Comparison of ENCODE assay signal across 1 cellular context in the genomic region with DNA sequence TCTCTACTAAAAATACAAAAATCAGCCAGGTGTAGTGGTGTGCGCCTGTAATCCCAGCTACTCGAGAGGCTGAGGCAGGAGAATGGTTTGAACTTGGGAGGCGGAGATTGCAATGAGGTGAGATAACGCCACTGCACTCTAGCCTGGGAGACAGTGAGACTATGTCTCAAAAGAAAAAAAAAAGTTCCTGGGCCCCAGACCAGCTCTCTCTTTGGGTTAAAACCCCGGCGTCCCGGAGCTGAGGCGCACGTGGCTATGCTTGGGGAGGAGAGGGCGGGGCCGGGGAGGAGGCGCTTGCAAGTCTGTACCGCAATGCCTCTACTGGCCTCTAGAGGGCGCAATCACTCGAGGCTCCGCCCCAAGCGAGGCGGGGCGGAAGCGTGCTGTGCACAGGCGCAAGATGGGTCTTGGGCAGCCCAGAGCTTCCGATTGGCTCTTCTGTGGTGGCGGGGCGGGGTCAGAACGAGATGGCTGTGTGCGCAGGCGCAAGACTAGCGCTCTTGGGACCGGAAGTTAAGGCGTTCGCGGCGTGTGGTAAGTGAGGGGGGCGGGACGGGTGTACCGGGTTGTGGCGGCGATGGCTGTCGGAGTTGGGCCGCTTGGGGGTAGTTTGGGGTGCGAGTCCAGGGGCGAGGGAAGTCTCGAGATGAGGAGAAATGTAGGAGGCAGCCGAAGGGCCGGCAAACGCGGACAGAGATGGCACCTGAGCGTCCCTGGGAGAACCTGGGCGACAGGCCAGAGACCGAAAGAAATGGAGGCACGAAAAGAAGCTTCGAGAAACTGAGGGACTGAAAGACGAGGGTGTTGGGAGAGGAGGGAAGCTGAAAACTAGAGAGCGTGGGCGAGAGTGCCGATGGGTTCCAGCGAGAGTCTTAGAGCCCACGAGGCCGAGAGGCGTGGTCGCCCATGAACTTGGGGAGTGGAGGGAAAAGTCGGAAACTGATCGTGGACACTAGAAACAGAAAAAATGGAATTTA.
TF ChIP-seq lines count a peak whose summit lies in the region.

A gene with protein sequence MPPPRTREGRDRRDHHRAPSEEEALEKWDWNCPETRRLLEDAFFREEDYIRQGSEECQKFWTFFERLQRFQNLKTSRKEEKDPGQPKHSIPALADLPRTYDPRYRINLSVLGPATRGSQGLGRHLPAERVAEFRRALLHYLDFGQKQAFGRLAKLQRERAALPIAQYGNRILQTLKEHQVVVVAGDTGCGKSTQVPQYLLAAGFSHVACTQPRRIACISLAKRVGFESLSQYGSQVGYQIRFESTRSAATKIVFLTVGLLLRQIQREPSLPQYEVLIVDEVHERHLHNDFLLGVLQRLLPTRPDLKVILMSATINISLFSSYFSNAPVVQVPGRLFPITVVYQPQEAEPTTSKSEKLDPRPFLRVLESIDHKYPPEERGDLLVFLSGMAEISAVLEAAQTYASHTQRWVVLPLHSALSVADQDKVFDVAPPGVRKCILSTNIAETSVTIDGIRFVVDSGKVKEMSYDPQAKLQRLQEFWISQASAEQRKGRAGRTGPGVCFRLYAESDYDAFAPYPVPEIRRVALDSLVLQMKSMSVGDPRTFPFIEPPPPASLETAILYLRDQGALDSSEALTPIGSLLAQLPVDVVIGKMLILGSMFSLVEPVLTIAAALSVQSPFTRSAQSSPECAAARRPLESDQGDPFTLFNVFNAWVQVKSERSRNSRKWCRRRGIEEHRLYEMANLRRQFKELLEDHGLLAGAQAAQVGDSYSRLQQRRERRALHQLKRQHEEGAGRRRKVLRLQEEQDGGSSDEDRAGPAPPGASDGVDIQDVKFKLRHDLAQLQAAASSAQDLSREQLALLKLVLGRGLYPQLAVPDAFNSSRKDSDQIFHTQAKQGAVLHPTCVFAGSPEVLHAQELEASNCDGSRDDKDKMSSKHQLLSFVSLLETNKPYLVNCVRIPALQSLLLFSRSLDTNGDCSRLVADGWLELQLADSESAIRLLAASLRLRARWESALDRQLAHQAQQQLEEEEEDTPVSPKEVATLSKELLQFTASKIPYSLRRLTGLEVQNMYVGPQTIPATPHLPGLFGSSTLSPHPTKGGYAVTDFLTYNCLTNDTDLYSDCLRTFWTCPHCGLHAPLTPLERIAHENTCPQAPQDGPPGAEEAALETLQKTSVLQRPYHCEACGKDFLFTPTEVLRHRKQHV (plus strand): TSS at position 497 of the 977 bp plus-strand sequence. CDS start 3,716 bp downstream, outside the sequence.

TF ChIP-seq in K562, 482 proteins besides CTCF, POLR2A, EP300 and RAD21 (continued from another document and continues in another):
- TF ChIP-seq, protein P1, sequence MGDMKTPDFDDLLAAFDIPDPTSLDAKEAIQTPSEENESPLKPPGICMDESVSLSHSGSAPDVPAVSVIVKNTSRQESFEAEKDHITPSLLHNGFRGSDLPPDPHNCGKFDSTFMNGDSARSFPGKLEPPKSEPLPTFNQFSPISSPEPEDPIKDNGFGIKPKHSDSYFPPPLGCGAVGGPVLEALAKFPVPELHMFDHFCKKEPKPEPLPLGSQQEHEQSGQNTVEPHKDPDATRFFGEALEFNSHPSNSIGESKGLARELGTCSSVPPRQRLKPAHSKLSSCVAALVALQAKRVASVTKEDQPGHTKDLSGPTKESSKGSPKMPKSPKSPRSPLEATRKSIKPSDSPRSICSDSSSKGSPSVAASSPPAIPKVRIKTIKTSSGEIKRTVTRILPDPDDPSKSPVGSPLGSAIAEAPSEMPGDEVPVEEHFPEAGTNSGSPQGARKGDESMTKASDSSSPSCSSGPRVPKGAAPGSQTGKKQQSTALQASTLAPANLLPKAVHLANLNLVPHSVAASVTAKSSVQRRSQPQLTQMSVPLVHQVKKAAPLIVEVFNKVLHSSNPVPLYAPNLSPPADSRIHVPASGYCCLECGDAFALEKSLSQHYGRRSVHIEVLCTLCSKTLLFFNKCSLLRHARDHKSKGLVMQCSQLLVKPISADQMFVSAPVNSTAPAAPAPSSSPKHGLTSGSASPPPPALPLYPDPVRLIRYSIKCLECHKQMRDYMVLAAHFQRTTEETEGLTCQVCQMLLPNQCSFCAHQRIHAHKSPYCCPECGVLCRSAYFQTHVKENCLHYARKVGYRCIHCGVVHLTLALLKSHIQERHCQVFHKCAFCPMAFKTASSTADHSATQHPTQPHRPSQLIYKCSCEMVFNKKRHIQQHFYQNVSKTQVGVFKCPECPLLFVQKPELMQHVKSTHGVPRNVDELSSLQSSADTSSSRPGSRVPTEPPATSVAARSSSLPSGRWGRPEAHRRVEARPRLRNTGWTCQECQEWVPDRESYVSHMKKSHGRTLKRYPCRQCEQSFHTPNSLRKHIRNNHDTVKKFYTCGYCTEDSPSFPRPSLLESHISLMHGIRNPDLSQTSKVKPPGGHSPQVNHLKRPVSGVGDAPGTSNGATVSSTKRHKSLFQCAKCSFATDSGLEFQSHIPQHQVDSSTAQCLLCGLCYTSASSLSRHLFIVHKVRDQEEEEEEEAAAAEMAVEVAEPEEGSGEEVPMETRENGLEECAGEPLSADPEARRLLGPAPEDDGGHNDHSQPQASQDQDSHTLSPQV (IDR thresholded peaks at IDR 0.05): peak; percentile 87
- TF ChIP-seq NFRKB (IDR thresholded peaks at IDR 0.05; ENCODE audit: low read depth): peak; percentile 63
- TF ChIP-seq MEIS2 (IDR thresholded peaks at IDR 0.05; ENCODE audit: partially characterized antibody): peak; percentile 95
- TF ChIP-seq ELF4 (CRISPR knock-in tag; IDR thresholded peaks at IDR 0.05): peak; percentile 87; the same call in 1 of the 2 replicates
- peak; percentile 22 to 98; a peak in 2 of 4 replicates for TF ChIP-seq HDAC1 (IDR thresholded peaks at IDR 0.05)
- TF ChIP-seq, protein P2, sequence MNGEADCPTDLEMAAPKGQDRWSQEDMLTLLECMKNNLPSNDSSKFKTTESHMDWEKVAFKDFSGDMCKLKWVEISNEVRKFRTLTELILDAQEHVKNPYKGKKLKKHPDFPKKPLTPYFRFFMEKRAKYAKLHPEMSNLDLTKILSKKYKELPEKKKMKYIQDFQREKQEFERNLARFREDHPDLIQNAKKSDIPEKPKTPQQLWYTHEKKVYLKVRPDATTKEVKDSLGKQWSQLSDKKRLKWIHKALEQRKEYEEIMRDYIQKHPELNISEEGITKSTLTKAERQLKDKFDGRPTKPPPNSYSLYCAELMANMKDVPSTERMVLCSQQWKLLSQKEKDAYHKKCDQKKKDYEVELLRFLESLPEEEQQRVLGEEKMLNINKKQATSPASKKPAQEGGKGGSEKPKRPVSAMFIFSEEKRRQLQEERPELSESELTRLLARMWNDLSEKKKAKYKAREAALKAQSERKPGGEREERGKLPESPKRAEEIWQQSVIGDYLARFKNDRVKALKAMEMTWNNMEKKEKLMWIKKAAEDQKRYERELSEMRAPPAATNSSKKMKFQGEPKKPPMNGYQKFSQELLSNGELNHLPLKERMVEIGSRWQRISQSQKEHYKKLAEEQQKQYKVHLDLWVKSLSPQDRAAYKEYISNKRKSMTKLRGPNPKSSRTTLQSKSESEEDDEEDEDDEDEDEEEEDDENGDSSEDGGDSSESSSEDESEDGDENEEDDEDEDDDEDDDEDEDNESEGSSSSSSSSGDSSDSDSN (IDR thresholded peaks at IDR 0.05; ENCODE audit: borderline replicate concordance in 1 of 2, low read depth in 2 of 2, low read length in 2 of 2): 0 out of 4 replicates have a peak, but pooled peaks of 1 of the 2 experiments have one; percentile 19
- peak; percentile 91 for TF ChIP-seq SAP30 (IDR thresholded peaks at IDR 0.05; ENCODE audit: borderline replicate concordance, insufficient read depth, low read depth, low read length, poor library complexity, severe bottlenecking)
- no peak for TF ChIP-seq ZFP1 (CRISPR knock-in tag; IDR thresholded peaks at IDR 0.05)
- TF ChIP-seq, protein P3, sequence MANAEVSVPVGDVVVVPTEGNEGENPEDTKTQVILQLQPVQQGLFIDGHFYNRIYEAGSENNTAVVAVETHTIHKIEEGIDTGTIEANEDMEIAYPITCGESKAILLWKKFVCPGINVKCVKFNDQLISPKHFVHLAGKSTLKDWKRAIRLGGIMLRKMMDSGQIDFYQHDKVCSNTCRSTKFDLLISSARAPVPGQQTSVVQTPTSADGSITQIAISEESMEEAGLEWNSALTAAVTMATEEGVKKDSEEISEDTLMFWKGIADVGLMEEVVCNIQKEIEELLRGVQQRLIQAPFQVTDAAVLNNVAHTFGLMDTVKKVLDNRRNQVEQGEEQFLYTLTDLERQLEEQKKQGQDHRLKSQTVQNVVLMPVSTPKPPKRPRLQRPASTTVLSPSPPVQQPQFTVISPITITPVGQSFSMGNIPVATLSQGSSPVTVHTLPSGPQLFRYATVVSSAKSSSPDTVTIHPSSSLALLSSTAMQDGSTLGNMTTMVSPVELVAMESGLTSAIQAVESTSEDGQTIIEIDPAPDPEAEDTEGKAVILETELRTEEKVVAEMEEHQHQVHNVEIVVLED (CRISPR knock-in tag; IDR thresholded peaks at IDR 0.05): 0 out of 2 replicates have a peak, but pooled peaks have one; percentile 5
- TF ChIP-seq ZFX (CRISPR knock-in tag; IDR thresholded peaks at IDR 0.05): peak; percentile 67
- no peak for TF ChIP-seq NCOA6 (IDR thresholded peaks at IDR 0.05)
- peak; percentile 52; the same call in 1 of the 2 replicates for TF ChIP-seq DPF2 (IDR thresholded peaks at IDR 0.05)
- TF ChIP-seq RAD51 (IDR thresholded peaks at IDR 0.05; ENCODE audit: borderline replicate concordance, low read depth): peak; percentile 80
- TF ChIP-seq, protein P4, sequence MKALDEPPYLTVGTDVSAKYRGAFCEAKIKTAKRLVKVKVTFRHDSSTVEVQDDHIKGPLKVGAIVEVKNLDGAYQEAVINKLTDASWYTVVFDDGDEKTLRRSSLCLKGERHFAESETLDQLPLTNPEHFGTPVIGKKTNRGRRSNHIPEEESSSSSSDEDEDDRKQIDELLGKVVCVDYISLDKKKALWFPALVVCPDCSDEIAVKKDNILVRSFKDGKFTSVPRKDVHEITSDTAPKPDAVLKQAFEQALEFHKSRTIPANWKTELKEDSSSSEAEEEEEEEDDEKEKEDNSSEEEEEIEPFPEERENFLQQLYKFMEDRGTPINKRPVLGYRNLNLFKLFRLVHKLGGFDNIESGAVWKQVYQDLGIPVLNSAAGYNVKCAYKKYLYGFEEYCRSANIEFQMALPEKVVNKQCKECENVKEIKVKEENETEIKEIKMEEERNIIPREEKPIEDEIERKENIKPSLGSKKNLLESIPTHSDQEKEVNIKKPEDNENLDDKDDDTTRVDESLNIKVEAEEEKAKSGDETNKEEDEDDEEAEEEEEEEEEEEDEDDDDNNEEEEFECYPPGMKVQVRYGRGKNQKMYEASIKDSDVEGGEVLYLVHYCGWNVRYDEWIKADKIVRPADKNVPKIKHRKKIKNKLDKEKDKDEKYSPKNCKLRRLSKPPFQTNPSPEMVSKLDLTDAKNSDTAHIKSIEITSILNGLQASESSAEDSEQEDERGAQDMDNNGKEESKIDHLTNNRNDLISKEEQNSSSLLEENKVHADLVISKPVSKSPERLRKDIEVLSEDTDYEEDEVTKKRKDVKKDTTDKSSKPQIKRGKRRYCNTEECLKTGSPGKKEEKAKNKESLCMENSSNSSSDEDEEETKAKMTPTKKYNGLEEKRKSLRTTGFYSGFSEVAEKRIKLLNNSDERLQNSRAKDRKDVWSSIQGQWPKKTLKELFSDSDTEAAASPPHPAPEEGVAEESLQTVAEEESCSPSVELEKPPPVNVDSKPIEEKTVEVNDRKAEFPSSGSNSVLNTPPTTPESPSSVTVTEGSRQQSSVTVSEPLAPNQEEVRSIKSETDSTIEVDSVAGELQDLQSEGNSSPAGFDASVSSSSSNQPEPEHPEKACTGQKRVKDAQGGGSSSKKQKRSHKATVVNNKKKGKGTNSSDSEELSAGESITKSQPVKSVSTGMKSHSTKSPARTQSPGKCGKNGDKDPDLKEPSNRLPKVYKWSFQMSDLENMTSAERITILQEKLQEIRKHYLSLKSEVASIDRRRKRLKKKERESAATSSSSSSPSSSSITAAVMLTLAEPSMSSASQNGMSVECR (CRISPR knock-in tag; IDR thresholded peaks at IDR 0.05): peak; percentile 95
- TF ChIP-seq ZEB2 (IDR thresholded peaks at IDR 0.05): no peak
- TF ChIP-seq, protein P5, sequence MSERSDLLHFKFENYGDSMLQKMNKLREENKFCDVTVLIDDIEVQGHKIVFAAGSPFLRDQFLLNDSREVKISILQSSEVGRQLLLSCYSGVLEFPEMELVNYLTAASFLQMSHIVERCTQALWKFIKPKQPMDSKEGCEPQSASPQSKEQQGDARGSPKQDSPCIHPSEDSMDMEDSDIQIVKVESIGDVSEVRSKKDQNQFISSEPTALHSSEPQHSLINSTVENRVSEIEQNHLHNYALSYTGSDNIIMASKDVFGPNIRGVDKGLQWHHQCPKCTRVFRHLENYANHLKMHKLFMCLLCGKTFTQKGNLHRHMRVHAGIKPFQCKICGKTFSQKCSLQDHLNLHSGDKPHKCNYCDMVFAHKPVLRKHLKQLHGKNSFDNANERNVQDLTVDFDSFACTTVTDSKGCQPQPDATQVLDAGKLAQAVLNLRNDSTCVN (CRISPR knock-in tag; IDR thresholded peaks at IDR 0.05): peak; percentile 23; the same call in 1 of the 2 replicates
- TF ChIP-seq ZNF316 (IDR thresholded peaks at IDR 0.05): 0 out of 2 replicates have a peak, but pooled peaks have one; percentile 2
- TF ChIP-seq, protein P6, sequence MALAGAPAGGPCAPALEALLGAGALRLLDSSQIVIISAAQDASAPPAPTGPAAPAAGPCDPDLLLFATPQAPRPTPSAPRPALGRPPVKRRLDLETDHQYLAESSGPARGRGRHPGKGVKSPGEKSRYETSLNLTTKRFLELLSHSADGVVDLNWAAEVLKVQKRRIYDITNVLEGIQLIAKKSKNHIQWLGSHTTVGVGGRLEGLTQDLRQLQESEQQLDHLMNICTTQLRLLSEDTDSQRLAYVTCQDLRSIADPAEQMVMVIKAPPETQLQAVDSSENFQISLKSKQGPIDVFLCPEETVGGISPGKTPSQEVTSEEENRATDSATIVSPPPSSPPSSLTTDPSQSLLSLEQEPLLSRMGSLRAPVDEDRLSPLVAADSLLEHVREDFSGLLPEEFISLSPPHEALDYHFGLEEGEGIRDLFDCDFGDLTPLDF (CRISPR knock-in tag; IDR thresholded peaks at IDR 0.05): no peak
- TF ChIP-seq, protein P7, sequence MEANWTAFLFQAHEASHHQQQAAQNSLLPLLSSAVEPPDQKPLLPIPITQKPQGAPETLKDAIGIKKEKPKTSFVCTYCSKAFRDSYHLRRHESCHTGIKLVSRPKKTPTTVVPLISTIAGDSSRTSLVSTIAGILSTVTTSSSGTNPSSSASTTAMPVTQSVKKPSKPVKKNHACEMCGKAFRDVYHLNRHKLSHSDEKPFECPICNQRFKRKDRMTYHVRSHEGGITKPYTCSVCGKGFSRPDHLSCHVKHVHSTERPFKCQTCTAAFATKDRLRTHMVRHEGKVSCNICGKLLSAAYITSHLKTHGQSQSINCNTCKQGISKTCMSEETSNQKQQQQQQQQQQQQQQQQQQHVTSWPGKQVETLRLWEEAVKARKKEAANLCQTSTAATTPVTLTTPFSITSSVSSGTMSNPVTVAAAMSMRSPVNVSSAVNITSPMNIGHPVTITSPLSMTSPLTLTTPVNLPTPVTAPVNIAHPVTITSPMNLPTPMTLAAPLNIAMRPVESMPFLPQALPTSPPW (CRISPR knock-in tag; IDR thresholded peaks at IDR 0.05): peak; percentile 95
- TF ChIP-seq, protein P8, sequence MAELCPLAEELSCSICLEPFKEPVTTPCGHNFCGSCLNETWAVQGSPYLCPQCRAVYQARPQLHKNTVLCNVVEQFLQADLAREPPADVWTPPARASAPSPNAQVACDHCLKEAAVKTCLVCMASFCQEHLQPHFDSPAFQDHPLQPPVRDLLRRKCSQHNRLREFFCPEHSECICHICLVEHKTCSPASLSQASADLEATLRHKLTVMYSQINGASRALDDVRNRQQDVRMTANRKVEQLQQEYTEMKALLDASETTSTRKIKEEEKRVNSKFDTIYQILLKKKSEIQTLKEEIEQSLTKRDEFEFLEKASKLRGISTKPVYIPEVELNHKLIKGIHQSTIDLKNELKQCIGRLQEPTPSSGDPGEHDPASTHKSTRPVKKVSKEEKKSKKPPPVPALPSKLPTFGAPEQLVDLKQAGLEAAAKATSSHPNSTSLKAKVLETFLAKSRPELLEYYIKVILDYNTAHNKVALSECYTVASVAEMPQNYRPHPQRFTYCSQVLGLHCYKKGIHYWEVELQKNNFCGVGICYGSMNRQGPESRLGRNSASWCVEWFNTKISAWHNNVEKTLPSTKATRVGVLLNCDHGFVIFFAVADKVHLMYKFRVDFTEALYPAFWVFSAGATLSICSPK (IDR thresholded peaks at IDR 0.05; ENCODE audit: borderline replicate concordance): peak; percentile 52; the same call in 1 of the 2 replicates
- TF ChIP-seq ZNF589 (CRISPR knock-in tag; IDR thresholded peaks at IDR 0.05; ENCODE audit: low read depth): 0 out of 2 replicates have a peak, but pooled peaks have one; percentile 33
- TF ChIP-seq SIRT6 (IDR thresholded peaks at IDR 0.05; ENCODE audit: low read depth, low read length): no peak
